ENCODE assay signal across 8 cellular contexts in genomic region chr2:68643011-68643873, GRCh38. TPM values are rescaled to one million over a fixed set of nuclear protein-coding genes. Genes with fewer than 3 reads are reported as not detected.
A peak's percentile ranks its signal among the peaks of the same experiment; 100 is the strongest.
DNase-seq lines count a peak whose midpoint lies in the region; ATAC-seq and TF ChIP-seq lines count a peak whose summit lies in the region.

PROKR1 (plus strand) TSS chr2:68643579; CDS start chr2:68645822, 2,243 bp downstream.

- no peak for TF ChIP-seq CTCF in sigmoid colon (IDR thresholded peaks at IDR 0.05)

- no peak for TF ChIP-seq POLR2A in sigmoid colon (IDR thresholded peaks at IDR 0.05)

- peak; percentile 45 to 63 for ATAC-seq in activated naive CD4-positive, alpha-beta T cell treated with anti-CD3 and anti-CD28 coated beads, Interleukin-2, amount 50 U/mL, for 72 hours

- H3K27me3 Mint-ChIP-seq in IgD-negative memory B cell, result peaks cover 49% of the 10 kb centered on the region

- H3K36me3 ChIP-seq in iPS DF 6.9 (ENCODE audit: control insufficient read depth, insufficient read depth, low read length) (no peaks in the 10 kb centered on the region), sigmoid colon (no peaks in the 10 kb centered on the region)

- peaks cover 5 to 22% (median 7%) of the 10 kb centered on the region in 3 donors for H3K9me3 Mint-ChIP-seq in IgD-negative memory B cell
- H3K9me3 Mint-ChIP-seq in activated naive CD4-positive, alpha-beta T cell treated with anti-CD3 and anti-CD28 coated beads, Interleukin-2, amount 50 U/mL, for 72 hours, result peaks cover 5 to 12% of the 10 kb centered on the region in 2 donors

- H3K4me1 ChIP-seq in iPS DF 6.9 (ENCODE audit: control insufficient read depth, insufficient read depth, low read length), result no peaks in the 10 kb centered on the region; the same call in 1 of the 2 replicates
- peaks cover 0 to 18% (median 16%) of the 10 kb centered on the region in 4 donors for H3K4me1 ChIP-seq in sigmoid colon

- peak within 1 kb of the TSS in 3 of 4 donors; percentile 60 to 66 (median 65) for H3K4me3 Mint-ChIP-seq in IgD-negative memory B cell

- H3K36me3 Mint-ChIP-seq in IgD-negative memory B cell, result peaks cover 4% of the 10 kb centered on the region
- H3K36me3 Mint-ChIP-seq in activated naive CD4-positive, alpha-beta T cell treated with anti-CD3 and anti-CD28 coated beads, Interleukin-2, amount 50 U/mL, for 72 hours, result peaks cover 16 to 19% of the 10 kb centered on the region in 2 donors

- intact Hi-C loops in sigmoid colon (cut with DNase I), result no loop called here

- no CpG with 5 or more reads among the region's 86 CpGs for WGBS in iPS DF 6.9 (ENCODE audit: insufficient coverage, insufficient read length)
- 1 to 2% methylated on average over 86 of the region's 86 CpGs for WGBS in sigmoid colon, 2 donors

- peak within 1 kb of the TSS; percentile 85 for H3K4me3 ChIP-seq in iPS DF 6.9 (ENCODE audit: low read length)
- peak within 1 kb of the TSS; percentile 27 to 58 (median 44) for H3K4me3 ChIP-seq in sigmoid colon

- DNase-seq in COR-L47 (lab: John Stamatoyannopoulos, UW), result peak; percentile 50
- DNase-seq in activated naive CD4-positive, alpha-beta T cell treated with anti-CD3 and anti-CD28 coated beads, Interleukin-2, amount 50 U/mL, for 72 hours (ENCODE audit: low spot score in 2 of 2), result no peak
- DNase-seq in iPS DF 6.9 (ENCODE audit: low read depth, low spot score), result peak; percentile 16
- DNase-seq in sigmoid colon, result no peak
- no peak for DNase-seq in NCI-H2029 treated with DMSO at 0.1 percent for 48 hours (lab: John Stamatoyannopoulos, UW)
- DNase-seq in cerebellar cortex (ENCODE audit: low spot score), result no peak
- DNase-seq in effector CD4-positive, alpha-beta T cell, result no peak

- peaks cover 0 to 4% (median 4%) of the 10 kb centered on the region in 3 donors for H3K4me1 Mint-ChIP-seq in IgD-negative memory B cell

- H3K9me3 ChIP-seq in iPS DF 6.9 (ENCODE audit: control insufficient read depth, insufficient read depth, low read length), result no peaks in the 10 kb centered on the region
- no peaks in the 10 kb centered on the region for H3K9me3 ChIP-seq in sigmoid colon

- TF ChIP-seq EP300 in sigmoid colon (IDR thresholded peaks at IDR 0.05), result no peak

- H3K27ac ChIP-seq in iPS DF 6.9 (ENCODE audit: low read length), result no peak within 1 kb of the TSS
- no peak within 1 kb of the TSS for H3K27ac ChIP-seq in sigmoid colon

- peak within 1 kb of the TSS in 1 of 3 donors; percentile 43 for H3K27ac Mint-ChIP-seq in IgD-negative memory B cell
- no peak within 1 kb of the TSS for H3K27ac Mint-ChIP-seq in activated naive CD4-positive, alpha-beta T cell treated with anti-CD3 and anti-CD28 coated beads, Interleukin-2, amount 50 U/mL, for 72 hours

- peaks cover 4% of the 10 kb centered on the region; the same call in 1 of the 2 replicates for H3K27me3 ChIP-seq in iPS DF 6.9 (ENCODE audit: control insufficient read depth, insufficient read depth, low read length)
- H3K27me3 ChIP-seq in sigmoid colon, result peaks cover 13 to 88% (median 30%) of the 10 kb centered on the region in 3 donors

RNA-seq across cellular contexts. Expression of gene PROKR1, which starts in this region (rescaled TPM):
- not detected for polyA plus RNA-seq in IgD-negative memory B cell
- not detected for total RNA-seq in activated naive CD4-positive, alpha-beta T cell treated with anti-CD3 and anti-CD28 coated beads, Interleukin-2, amount 50 U/mL, for 72 hours
- 1 to 10 TPM in 2 of 4 donors, under 1 TPM in 1, not detected in 1; 0.28 to 1.1 (median 1.1) TPM for total RNA-seq in sigmoid colon
- polyA plus RNA-seq in sigmoid colon, result under 1 TPM in 1 of 3 donors, not detected in 2; 0.20 TPM

Comparison
In these comparisons a context has a peak if more than half of its experiments do, and no peak if none do; other contexts are left out.
1. Peak in ATAC-seq in activated naive CD4-positive, alpha-beta T cell treated with anti-CD3 and anti-CD28 coated beads, Interleukin-2, amount 50 U/mL, for 72 hours; RNA of the gene not detected or under 1 TPM.
2. DNase-seq: peak in COR-L47 (single experiment) and iPS DF 6.9 (single experiment); none in activated naive CD4-positive, alpha-beta T cell treated with anti-CD3 and anti-CD28 coated beads, Interleukin-2, amount 50 U/mL, for 72 hours (0 of 2), sigmoid colon (single experiment), NCI-H2029 treated with DMSO at 0.1 percent for 48 hours (single experiment), cerebellar cortex (single experiment) and effector CD4-positive, alpha-beta T cell (single experiment).